Comparison of ENCODE assay signal across 1 cellular context in genomic region chr13:97318532-97318931, GRCh38.
TF ChIP-seq lines count a peak whose summit lies in the region.

No MANE protein-coding gene starts in this region.

TF ChIP-seq in GM23338, 12 proteins besides CTCF, POLR2A, EP300 and RAD21 (continued from another document):
- TF ChIP-seq ZNF462 (CRISPR knock-in tag; IDR thresholded peaks at IDR 0.05) (no peak), ZNF114 (CRISPR knock-in tag; IDR thresholded peaks at IDR 0.05) (no peak), STAT1 (IDR thresholded peaks at IDR 0.05; ENCODE audit: unreplicated experiment) (no peak), CREB1 (CRISPR knock-in tag; IDR thresholded peaks at IDR 0.05; ENCODE audit: low read depth) (no peak), ETS1 (IDR thresholded peaks at IDR 0.05) (no peak), ZNF331 (CRISPR knock-in tag; IDR thresholded peaks at IDR 0.05; ENCODE audit: low read depth) (no peak), POLR2AphosphoS5 (IDR thresholded peaks at IDR 0.05; ENCODE audit: low read depth) (no peak), JUNB (IDR thresholded peaks at IDR 0.05; ENCODE audit: unreplicated experiment) (no peak), EZH2phosphoT487 (IDR thresholded peaks at IDR 0.05; ENCODE audit: unreplicated experiment) (no peak)
